1 cellular context compared by ENCODE assay signal in the genomic region with DNA sequence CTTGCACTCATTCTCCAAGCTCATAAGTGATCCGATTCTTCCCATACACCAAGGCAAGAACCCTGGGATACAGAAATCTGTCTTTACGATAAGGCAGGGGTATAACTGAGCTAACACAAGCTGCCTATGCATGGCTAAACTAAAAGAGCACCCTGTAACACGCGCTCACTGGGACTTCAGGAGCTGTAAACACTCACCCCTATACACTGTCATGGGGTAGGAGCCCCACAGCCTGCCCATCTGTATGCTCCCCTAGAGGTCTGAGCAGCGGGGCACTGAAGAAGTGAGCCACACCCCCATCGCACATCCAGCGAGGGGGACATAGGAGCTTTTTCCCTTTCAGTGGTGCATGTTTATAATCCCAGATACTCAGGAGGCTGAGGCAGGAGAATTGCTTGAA.
TF ChIP-seq lines count a peak whose summit lies in the region.

No MANE protein-coding gene starts in this region.

TF ChIP-seq in WTC11, 78 proteins besides CTCF, POLR2A, EP300 and RAD21 (continued from another document):
- no peak for TF ChIP-seq AFF4 (CRISPR knock-in tag; IDR thresholded peaks at IDR 0.05; ENCODE audit: borderline replicate concordance)
- TF ChIP-seq CREB1 (CRISPR knock-in tag; IDR thresholded peaks at IDR 0.05) = no peak
- no peak for TF ChIP-seq ZNF317 (CRISPR knock-in tag; IDR thresholded peaks at IDR 0.05; ENCODE audit: borderline replicate concordance, low read depth)
- TF ChIP-seq ZNF121 (CRISPR knock-in tag; IDR thresholded peaks at IDR 0.05) = no peak
- TF ChIP-seq, protein P1, sequence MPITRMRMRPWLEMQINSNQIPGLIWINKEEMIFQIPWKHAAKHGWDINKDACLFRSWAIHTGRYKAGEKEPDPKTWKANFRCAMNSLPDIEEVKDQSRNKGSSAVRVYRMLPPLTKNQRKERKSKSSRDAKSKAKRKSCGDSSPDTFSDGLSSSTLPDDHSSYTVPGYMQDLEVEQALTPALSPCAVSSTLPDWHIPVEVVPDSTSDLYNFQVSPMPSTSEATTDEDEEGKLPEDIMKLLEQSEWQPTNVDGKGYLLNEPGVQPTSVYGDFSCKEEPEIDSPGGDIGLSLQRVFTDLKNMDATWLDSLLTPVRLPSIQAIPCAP (CRISPR knock-in tag; IDR thresholded peaks at IDR 0.05) = no peak
- TF ChIP-seq CBFB (CRISPR knock-in tag; IDR thresholded peaks at IDR 0.05; ENCODE audit: low read depth) = no peak
- no peak for TF ChIP-seq ZNF423 (CRISPR knock-in tag; IDR thresholded peaks at IDR 0.05)
